Comparison of ENCODE assay signal across 8 cellular contexts in genomic region chr12:119444462-119445044, GRCh38.
DNase-seq lines count a peak whose midpoint lies in the region; ATAC-seq and TF ChIP-seq lines count a peak whose summit lies in the region.

No MANE protein-coding gene starts in this region.

- TF ChIP-seq CTCF in CD8-positive, alpha-beta T cell (IDR thresholded peaks at IDR 0.05) = peak; percentile 50
- peak; percentile 90 for TF ChIP-seq CTCF in MM.1S (IDR thresholded peaks at IDR 0.05; ENCODE audit: low read length)
- TF ChIP-seq CTCF in dorsolateral prefrontal cortex (IDR thresholded peaks at IDR 0.05 in 54 of 56, conservative IDR thresholded peaks at IDR 0.05 in 2 of 56; ENCODE audit: low read depth in 1 of 56, partially characterized antibody in 56 of 56) = peak; percentile 66 to 91 (median 80)
- TF ChIP-seq CTCF in suprapubic skin (IDR thresholded peaks at IDR 0.05) = peak; percentile 21 to 73

- H3K4me3 Mint-ChIP-seq in CD8-positive, alpha-beta T cell = no peak overlapping the region
- no peak overlapping the region for H3K4me3 Mint-ChIP-seq in T-cell

- no peaks in the 10 kb centered on the region for H3K4me1 Mint-ChIP-seq in CD8-positive, alpha-beta T cell (ENCODE audit: low read depth)
- H3K4me1 Mint-ChIP-seq in T-cell = peaks cover 0 to 3% (median 0%) of the 10 kb centered on the region in 3 donors

- no peaks in the 10 kb centered on the region for H3K4me1 ChIP-seq in CD8-positive, alpha-beta T cell (ENCODE audit: insufficient read depth, low read length)
- H3K4me1 ChIP-seq in MM.1S (ENCODE audit: low read length) (no peaks in the 10 kb centered on the region), suprapubic skin (no peaks in the 10 kb centered on the region)

- peaks cover 4% of the 10 kb centered on the region for H3F3A ChIP-seq in MM.1S (ENCODE audit: insufficient read depth, low read length)

- no peaks in the 10 kb centered on the region for H3K36me3 Mint-ChIP-seq in CD8-positive, alpha-beta T cell
- H3K36me3 Mint-ChIP-seq in T-cell = no peaks in the 10 kb centered on the region

- POLR2A ChIA-PET in CD8-positive, alpha-beta T cell (lab: Charles Lee) = no interaction called here
- POLR2A ChIA-PET in T-cell (lab: Charles Lee) = no interaction called here

- intact Hi-C loops in CD8-positive, alpha-beta T cell (cut with DNase I, micrococcal nuclease) = no loop called here
- intact Hi-C loops in dorsolateral prefrontal cortex (cut with DNase I) = loop anchor here (10.0 kb wide), 1 partner anchor 100 kb away; no protein-coding TSS in a partner anchor

- no peak overlapping the region for H3K4me3 ChIP-seq in CD8-positive, alpha-beta T cell (ENCODE audit: low read depth, low read length)
- H3K4me3 ChIP-seq in MM.1S (ENCODE audit: low read length) = no peak overlapping the region; the same call in 1 of the 2 replicates
- H3K4me3 ChIP-seq in dorsolateral prefrontal cortex = no peak overlapping the region
- no peak overlapping the region for H3K4me3 ChIP-seq in suprapubic skin

- no peaks in the 10 kb centered on the region for H3K9me2 ChIP-seq in MM.1S (replicated peaks; ENCODE audit: insufficient read depth, low read length)

- no peaks in the 10 kb centered on the region for H3K27me3 ChIP-seq in CD8-positive, alpha-beta T cell (ENCODE audit: insufficient read depth, low read length)
- H3K27me3 ChIP-seq in MM.1S (replicated peaks; ENCODE audit: insufficient read depth, low read length) = no peaks in the 10 kb centered on the region
- peaks cover 0 to 56% (median 0%) of the 10 kb centered on the region in 45 donors for H3K27me3 ChIP-seq in dorsolateral prefrontal cortex
- H3K27me3 ChIP-seq in suprapubic skin = peaks cover 11% of the 10 kb centered on the region

- H3K36me3 ChIP-seq in CD8-positive, alpha-beta T cell (ENCODE audit: insufficient read depth, low read length) = no peaks in the 10 kb centered on the region
- H3K36me3 ChIP-seq in MM.1S (replicated peaks; ENCODE audit: insufficient read depth, low read length) (no peaks in the 10 kb centered on the region), suprapubic skin (no peaks in the 10 kb centered on the region)

- no peak for ATAC-seq in CD8-positive, alpha-beta T cell
- ATAC-seq in T-cell (replicated peaks in 1 of 4) (no peak), HG02678 (IDR thresholded peaks at IDR 0.05; ENCODE audit: unreplicated experiment) (no peak)

- peak overlapping the region; percentile 31; the same call in 1 of the 2 replicates for H2AFZ ChIP-seq in MM.1S (ENCODE audit: low read length)

- no peaks in the 10 kb centered on the region for H4K20me1 ChIP-seq in MM.1S (ENCODE audit: insufficient read depth, low read length)

- DNase-seq in CD8-positive, alpha-beta T cell = peak in 3 of 7 experiments; percentile 4 to 27 (median 4)
- DNase-seq in GM19240 (ENCODE audit: insufficient read length, low spot score) = peak; percentile 25
- peak; percentile 56 for DNase-seq in MM.1S
- peak in 19 of 34 experiments; percentile 0 to 15 (median 3) for DNase-seq in T-cell
- DNase-seq in dorsolateral prefrontal cortex = peak in 7 of 10 donors; percentile 10 to 61 (median 47)
- DNase-seq in lung microvascular endothelial cell (ENCODE audit: low read depth in 2 of 2) = peak; percentile 70 to 79
- no peak for DNase-seq in suprapubic skin (ENCODE audit: low spot score in 2 of 2)

- no peaks in the 10 kb centered on the region for H3K9me3 ChIP-seq in CD8-positive, alpha-beta T cell (ENCODE audit: low read length)
- no peaks in the 10 kb centered on the region for H3K9me3 ChIP-seq in MM.1S (replicated peaks; ENCODE audit: insufficient read depth, low read length)
- no peaks in the 10 kb centered on the region for H3K9me3 ChIP-seq in suprapubic skin

- CTCF ChIA-PET in CD8-positive, alpha-beta T cell (lab: Charles Lee) = interaction anchor here (0.9 to 1.2 kb wide), 2 partner anchors 9 to 29 kb away, joined by 3 to 6 read pairs; no protein-coding TSS in a partner anchor
- CTCF ChIA-PET in T-cell (lab: Charles Lee) = interaction anchor here in 1 of 2 donors (0.6 to 1.2 kb wide), 3 partner anchors 24 to 1601 kb away, joined by 3 to 4 read pairs (median 3); no protein-coding TSS in a partner anchor

- no peak overlapping the region for H3K9ac ChIP-seq in MM.1S (ENCODE audit: low read length)

- H3K27ac Mint-ChIP-seq in CD8-positive, alpha-beta T cell = no peak overlapping the region
- no peak overlapping the region for H3K27ac Mint-ChIP-seq in T-cell

- H3K27me3 Mint-ChIP-seq in CD8-positive, alpha-beta T cell (ENCODE audit: low read depth) = peaks cover 21% of the 10 kb centered on the region
- peaks cover 13 to 27% of the 10 kb centered on the region in 2 donors for H3K27me3 Mint-ChIP-seq in T-cell

- no peak overlapping the region for H3K27ac ChIP-seq in CD8-positive, alpha-beta T cell (ENCODE audit: low read depth, low read length)
- H3K27ac ChIP-seq in MM.1S (ENCODE audit: low read length) (no peak overlapping the region), dorsolateral prefrontal cortex (no peak overlapping the region), suprapubic skin (no peak overlapping the region)

- no peak for TF ChIP-seq POLR2A in suprapubic skin (IDR thresholded peaks at IDR 0.05)

- no peaks in the 10 kb centered on the region for H3K9me3 Mint-ChIP-seq in CD8-positive, alpha-beta T cell
- H3K9me3 Mint-ChIP-seq in T-cell = no peaks in the 10 kb centered on the region

- WGBS in suprapubic skin = 17% methylated on average over 10 of the region's 10 CpGs

- H3K4me2 ChIP-seq in MM.1S (ENCODE audit: low read depth, low read length) = peak overlapping the region; percentile 74

- no peak for TF ChIP-seq EP300 in suprapubic skin (IDR thresholded peaks at IDR 0.05)

- H3K79me2 ChIP-seq in MM.1S (ENCODE audit: low read length) = no peaks in the 10 kb centered on the region

Comparison
In these comparisons a context has a peak if more than half of its experiments do, and no peak if none do; other contexts are left out.
1. DNase-seq: peak in GM19240 (single experiment), MM.1S (single experiment), T-cell (19 of 34), dorsolateral prefrontal cortex (7 of 10) and lung microvascular endothelial cell (2 of 2); none in suprapubic skin (0 of 2).
2. intact Hi-C loops: an anchor here in dorsolateral prefrontal cortex (10.0 kb wide); none called in CD8-positive, alpha-beta T cell.
3. Peak in every context shown above with its lines, with median percentiles within 50 percentile points of each other: CTCF ChIP-seq.